In genomic region chr10:18460061-18460460, GRCh38 we compare ENCODE assay signal across 3 cellular contexts.
"Had no signal": no experiment of that assay in that cellular context is flagged by ENCODE, and none has a peak within 500 bp of the region (broad histone marks: within the 10 kb centered on the region; RNA-seq: fewer than 3 reads in every experiment).

No MANE protein-coding gene starts in this region.

- H3K4me3 ChIP-seq: GM12878 had no signal

- DNase-seq: GDM1, GF-D8 had no signal

- ATAC-seq: GM12878 had no signal
